In genomic region chr19:48190288-48191284, GRCh38 we compare ENCODE assay signal across 9 cellular contexts. TPM values are rescaled to one million over a fixed set of nuclear protein-coding genes. Genes with fewer than 3 reads are reported as not detected.
DNase-seq lines count a peak whose midpoint lies in the region; ATAC-seq, FAIRE-seq and TF ChIP-seq lines count a peak whose summit lies in the region.
"Had no signal": no experiment of that assay in that cellular context is flagged by ENCODE, and none has a peak within 500 bp of the region (broad histone marks: within the 10 kb centered on the region; RNA-seq: fewer than 3 reads in every experiment).

No MANE protein-coding gene starts in this region.

- peak overlapping the region; percentile 35 for H3K27ac ChIP-seq in 22Rv1

- no peak overlapping the region for H3K27ac Mint-ChIP-seq in mesothelial cell of epicardium
- H3K27ac Mint-ChIP-seq: dendritic cell treated with granulocyte-macrophage colony-stimulating factor and Interleukin-4, amounts not matched to agents 40 ng/mL and 50 ng/mL, for 4 days had no signal

- H3K4me1 Mint-ChIP-seq in mesothelial cell of epicardium = no peaks in the 10 kb centered on the region

- ATAC-seq in GM18870 (IDR thresholded peaks at IDR 0.05; ENCODE audit: unreplicated experiment) = no peak
- ATAC-seq in left colon = no peak

- H3K27me3 Mint-ChIP-seq in mesothelial cell of epicardium (ENCODE audit: low read depth) = no peaks in the 10 kb centered on the region
- H3K27me3 Mint-ChIP-seq: dendritic cell treated with granulocyte-macrophage colony-stimulating factor and Interleukin-4, amounts not matched to agents 40 ng/mL and 50 ng/mL, for 4 days had no signal

- DNase-seq in HTR-8/SVneo (ENCODE audit: insufficient read length, low spot score) (no peak), SW480 (ENCODE audit: low spot score) (peak; percentile 72), T47D (ENCODE audit: low read depth in 1 of 2, low spot score in 1 of 2) (peak; percentile 53 to 66), mesothelial cell of epicardium (ENCODE audit: low spot score in 2 of 2, unreplicated experiment in 2 of 2) (peak; percentile 38 to 61), Kasumi-1 (lab: John Stamatoyannopoulos, UW) (no peak), left colon (no peak)

- H3K4me3 Mint-ChIP-seq in mesothelial cell of epicardium = no peak overlapping the region
- H3K4me3 Mint-ChIP-seq: dendritic cell treated with granulocyte-macrophage colony-stimulating factor and Interleukin-4, amounts not matched to agents 40 ng/mL and 50 ng/mL, for 4 days had no signal

- intact Hi-C loops in left colon (cut with DNase I, micrococcal nuclease) = no loop called here

- peak; percentile 57 for FAIRE-seq in HTR-8/SVneo (lab: Jason Lieb, UNC)

- in situ Hi-C loops in T47D (cut with HindIII; ENCODE audit: low pct_unique_long_range_greater_than_20kb, low sequenced_read_pairs) = no loop called here

- H3K36me3 Mint-ChIP-seq in mesothelial cell of epicardium = peaks cover 33% of the 10 kb centered on the region

- TF ChIP-seq CTCF in 22Rv1 (IDR thresholded peaks at IDR 0.05) = peak; percentile 81
- peak; percentile 47 for TF ChIP-seq CTCF in mesothelial cell of epicardium (IDR thresholded peaks at IDR 0.05; ENCODE audit: unreplicated experiment)

- peaks cover 3% of the 10 kb centered on the region for H3K9me3 Mint-ChIP-seq in mesothelial cell of epicardium
- H3K9me3 Mint-ChIP-seq: dendritic cell treated with granulocyte-macrophage colony-stimulating factor and Interleukin-4, amounts not matched to agents 40 ng/mL and 50 ng/mL, for 4 days had no signal

RNA-seq across cellular contexts. Expression of gene ZSWIM9, which starts 20.1 kb away (rescaled TPM):
- 9.3 to 11.7 TPM (median 10.2 TPM) in 3 replicates for total RNA-seq in mesothelial cell of epicardium
- 1 to 10 TPM; 5.8 to 7.1 TPM for total RNA-seq in left colon

RNA-seq across cellular contexts. Expression of gene LIG1, which starts 20.4 kb away (rescaled TPM):
- 62.6 to 72.8 TPM (median 66.5 TPM) in 3 replicates for total RNA-seq in mesothelial cell of epicardium
- total RNA-seq in left colon = 10 to 100 TPM; 18.1 to 29.5 TPM

Comparison
In these comparisons a context has a peak if more than half of its experiments do, and no peak if none do; other contexts are left out.
1. DNase-seq: peak in SW480 (single experiment), T47D (2 of 2) and mesothelial cell of epicardium (2 of 2); none in HTR-8/SVneo (single experiment), Kasumi-1 (0 of 2) and left colon (0 of 2).